In genomic region chr19:19642506-19643157, GRCh38 we compare ENCODE assay signal across 8 cellular contexts. TPM values are rescaled to one million over a fixed set of nuclear protein-coding genes. Genes with fewer than 3 reads are reported as not detected.
DNase-seq lines count a peak whose midpoint lies in the region; ATAC-seq, FAIRE-seq and TF ChIP-seq lines count a peak whose summit lies in the region.

No MANE protein-coding gene starts in this region.

- 0 out of 2 replicates have a peak, but pooled peaks have one; percentile 25 for TF ChIP-seq RAD21 in GM12878 (IDR thresholded peaks at IDR 0.05; ENCODE audit: insufficient read depth, low read depth, low read length)

- no peaks in the 10 kb centered on the region for H3K9me3 ChIP-seq in Caco-2
- H3K9me3 ChIP-seq in Panc1 (ENCODE audit: control insufficient read depth, insufficient read depth, low read depth, low read length), result no peaks in the 10 kb centered on the region
- H3K9me3 ChIP-seq in GM12878 (replicated peaks; ENCODE audit: control insufficient read depth, insufficient read depth, low read length), result no peaks in the 10 kb centered on the region

- H3K27ac ChIP-seq in Panc1 (ENCODE audit: low read length) (peak overlapping the region; percentile 79), GM12878 (ENCODE audit: control insufficient read depth, insufficient read depth) (peak overlapping the region; percentile 99)

- SMC1A ChIA-PET in GM12878 (lab: Charles Lee; ENCODE audit: uncharacterized antibody, unreplicated experiment), result interaction anchor here (0.9 kb wide), 1 partner anchor 19 kb away, joined by 3 read pairs; no protein-coding TSS in a partner anchor

- TF ChIP-seq POLR2A in H54 (IDR thresholded peaks at IDR 0.05; ENCODE audit: low read depth, low read length) (no peak), GM12878 (IDR thresholded peaks at IDR 0.05; ENCODE audit: low read depth, low read length) (peak; percentile 3; the same call in 1 of the 2 replicates), lower leg skin (IDR thresholded peaks at IDR 0.05) (no peak)

- RAD21 ChIA-PET in GM12878 (lab: Charles Lee; ENCODE audit: unreplicated experiment), result no interaction called here

- BruUV-seq in Caco-2 (replicated peaks; lab: Mats Ljungman, UMichigan) (no TSS peak), Panc1 (replicated peaks; lab: Mats Ljungman, UMichigan) (no TSS peak), GM12878 (replicated peaks; lab: Mats Ljungman, UMichigan) (TSS peak; percentile 88)

- peak overlapping the region; percentile 62; the same call in 1 of the 2 replicates for H2AFZ ChIP-seq in GM12878 (ENCODE audit: control insufficient read depth, low read depth, low read length)

- no peaks in the 10 kb centered on the region; the same call in 1 of the 2 replicates for H4K20me1 ChIP-seq in GM12878 (ENCODE audit: control insufficient read depth, insufficient read depth)

- peak overlapping the region; percentile 100 for H3K9ac ChIP-seq in GM12878 (ENCODE audit: control insufficient read depth, insufficient read depth, low read length)

- WGBS in GM12878 (ENCODE audit: insufficient coverage, insufficient replicate concordance, low lambda C conversion rate, missing lambda C conversion rate), result 1% methylated on average over 16 of the region's 16 CpGs
- 10 to 18% methylated on average over 15 to 16 of the region's 16 CpGs for WGBS in lower leg skin, 2 donors

- POLR2A ChIA-PET in Caco-2 (lab: Charles Lee), result no interaction called here
- POLR2A ChIA-PET in Panc1 (lab: Charles Lee), result no interaction called here
- POLR2A ChIA-PET in GM12878 (lab: Charles Lee), result no interaction called here

- CTCF ChIA-PET in Caco-2 (lab: Charles Lee) (no interaction called here), Panc1 (lab: Charles Lee) (no interaction called here), GM12878 (lab: Yijun Ruan, JAX) (no interaction called here)

- FAIRE-seq in H54 (lab: Jason Lieb, UNC) (no peak), GM12878 (lab: Jason Lieb, UNC) (peak; percentile 89)

- H3K36me3 Mint-ChIP-seq in Caco-2 (ENCODE audit: insufficient read depth, unreplicated experiment), result peaks cover 36% of the 10 kb centered on the region
- H3K36me3 Mint-ChIP-seq in stimulated activated effector memory CD8-positive, alpha-beta T cell treated with anti-CD3 and anti-CD28 coated beads, Interleukin-12 subunit alpha, Interleukin-12 subunit beta, amount 100 ng/mL, for 72 hours, result peaks cover 93% of the 10 kb centered on the region

- H3K4me1 ChIP-seq in Caco-2 (0 out of 2 replicates have a peak, but pooled peaks cover 3% of the 10 kb centered on the region), Panc1 (ENCODE audit: control insufficient read depth, insufficient read depth, low read length) (no peaks in the 10 kb centered on the region; the same call in 1 of the 2 replicates), GM12878 (ENCODE audit: control insufficient read depth, insufficient read depth, low read length) (peaks cover 4% of the 10 kb centered on the region)

- peak overlapping the region; percentile 95 for H3K4me2 ChIP-seq in GM12878 (ENCODE audit: control insufficient read depth, insufficient read depth)

- H3K27me3 Mint-ChIP-seq in Caco-2 (ENCODE audit: insufficient read depth, unreplicated experiment), result no peaks in the 10 kb centered on the region

- H3K4me3 ChIP-seq in Caco-2 (ENCODE audit: low read depth, low read length), result peak overlapping the region; percentile 52
- H3K4me3 ChIP-seq in Panc1 (ENCODE audit: low read depth in 2 of 2, low read length in 2 of 2), result peak overlapping the region; percentile 76 to 79
- peak overlapping the region; percentile 96 for H3K4me3 ChIP-seq in GM12878
- peak overlapping the region; percentile 55 for H3K4me3 ChIP-seq in lower leg skin (ENCODE audit: low read depth, poor library complexity, severe bottlenecking)

- H3K27me3 ChIP-seq in Caco-2 (replicated peaks; ENCODE audit: control insufficient read depth, insufficient read depth, low read length) (no peaks in the 10 kb centered on the region), Panc1 (ENCODE audit: control insufficient read depth, insufficient read depth, low read length) (no peaks in the 10 kb centered on the region), GM12878 (replicated peaks in 1 of 2; ENCODE audit: control insufficient read depth in 2 of 2, insufficient read depth in 2 of 2, low read length in 1 of 2) (no peaks in the 10 kb centered on the region)

- peak overlapping the region; percentile 95 for H3K27ac Mint-ChIP-seq in Caco-2 (ENCODE audit: unreplicated experiment)
- H3K27ac Mint-ChIP-seq in stimulated activated effector memory CD8-positive, alpha-beta T cell treated with anti-CD3 and anti-CD28 coated beads, Interleukin-12 subunit alpha, Interleukin-12 subunit beta, amount 100 ng/mL, for 72 hours, result peak overlapping the region; percentile 97

- no peaks in the 10 kb centered on the region for H3K9me3 Mint-ChIP-seq in Caco-2 (ENCODE audit: unreplicated experiment)
- H3K9me3 Mint-ChIP-seq in stimulated activated effector memory CD8-positive, alpha-beta T cell treated with anti-CD3 and anti-CD28 coated beads, Interleukin-12 subunit alpha, Interleukin-12 subunit beta, amount 100 ng/mL, for 72 hours, result no peaks in the 10 kb centered on the region

- H3K36me3 ChIP-seq in Caco-2 (ENCODE audit: control insufficient read depth, insufficient read depth, low read length), result no peaks in the 10 kb centered on the region; the same call in 1 of the 2 replicates
- peaks cover 3% of the 10 kb centered on the region; the same call in 1 of the 2 replicates for H3K36me3 ChIP-seq in Panc1 (ENCODE audit: control insufficient read depth, insufficient read depth, low read length)
- H3K36me3 ChIP-seq in GM12878 (ENCODE audit: control insufficient read depth in 2 of 2, insufficient read depth in 2 of 2, low read length in 1 of 2), result peaks cover 16 to 37% of the 10 kb centered on the region in 2 experiments; a peak in 3 of 4 replicates

- peaks cover 7% of the 10 kb centered on the region for H3K4me1 Mint-ChIP-seq in Caco-2 (ENCODE audit: low read depth, unreplicated experiment)
- H3K4me1 Mint-ChIP-seq in stimulated activated effector memory CD8-positive, alpha-beta T cell treated with anti-CD3 and anti-CD28 coated beads, Interleukin-12 subunit alpha, Interleukin-12 subunit beta, amount 100 ng/mL, for 72 hours, result peaks cover 28% of the 10 kb centered on the region

- TF ChIP-seq CTCF in Caco-2 (IDR thresholded peaks at IDR 0.05; ENCODE audit: insufficient read depth in 1 of 2, low read depth in 1 of 2, low read length in 1 of 2, severe bottlenecking in 1 of 2, unreplicated experiment in 1 of 2) (no peak), Panc1 (IDR thresholded peaks at IDR 0.05) (no peak), GM12878 (IDR thresholded peaks at IDR 0.05 in 2 of 3, conservative IDR thresholded peaks at IDR 0.05 in 1 of 3; ENCODE audit: control insufficient read depth in 2 of 3, extremely low read depth in 1 of 3, insufficient read depth in 1 of 3, low read depth in 3 of 3, low read length in 3 of 3) (peak in 2 of 3 experiments; percentile 4 to 18; a peak in 2 of 6 replicates), lower leg skin (IDR thresholded peaks at IDR 0.05) (no peak)

- peaks cover 19% of the 10 kb centered on the region for H3K79me2 ChIP-seq in GM12878 (ENCODE audit: control insufficient read depth, insufficient read depth, low read length)

- no peak for DNase-seq in Caco-2
- peak; percentile 60 for DNase-seq in H54 (ENCODE audit: insufficient read length, low spot score)
- DNase-seq in Panc1 (ENCODE audit: low read depth, low spot score), result no peak
- no peak for DNase-seq in GM12878 (ENCODE audit: low read depth, low spot score)
- no peak for DNase-seq in lower leg skin (ENCODE audit: low spot score in 2 of 2)
- DNase-seq in stimulated activated effector memory CD8-positive, alpha-beta T cell treated with anti-CD3 and anti-CD28 coated beads, Interleukin-12 subunit alpha, Interleukin-12 subunit beta, amount 100 ng/mL, for 72 hours (ENCODE audit: low spot score in 2 of 2), result peak; percentile 28 to 74

- no peak for TF ChIP-seq EP300 in GM12878 (IDR thresholded peaks at IDR 0.05; ENCODE audit: borderline replicate concordance in 1 of 2, control insufficient read depth in 1 of 2, low read depth in 2 of 2, low read length in 2 of 2)

- peak overlapping the region; percentile 87 for H3K4me3 Mint-ChIP-seq in Caco-2 (ENCODE audit: unreplicated experiment)
- peak overlapping the region; percentile 99 for H3K4me3 Mint-ChIP-seq in stimulated activated effector memory CD8-positive, alpha-beta T cell treated with anti-CD3 and anti-CD28 coated beads, Interleukin-12 subunit alpha, Interleukin-12 subunit beta, amount 100 ng/mL, for 72 hours

- intact Hi-C loops in Caco-2 (cut with micrococcal nuclease; ENCODE audit: unreplicated experiment), result loop anchor here (1.0 kb wide), 2 partner anchors 14 to 110 kb away; partner anchors contain the start of gene LPAR2
- intact Hi-C loops in Panc1 (cut with micrococcal nuclease; ENCODE audit: unreplicated experiment), result loop anchor here (10.0 kb wide), 1 partner anchor 108 kb away; the partner anchor contains the start of gene CILP2
- intact Hi-C loops in GM12878 (cut with micrococcal nuclease; ENCODE audit: unreplicated experiment), result loop anchor here (1.0 to 5.0 kb wide), 3 partner anchors 85 to 275 kb away; no protein-coding TSS in a partner anchor
- intact Hi-C loops in lower leg skin (cut with DNase I; ENCODE audit: low total_unique reads), result no loop called here

- ATAC-seq in Panc1 (peak; percentile 22), GM12878 (peak; percentile 67), GM21526 (IDR thresholded peaks at IDR 0.05; ENCODE audit: low FRiP score, unreplicated experiment) (no peak), HG03378 (IDR thresholded peaks at IDR 0.05; ENCODE audit: unreplicated experiment) (no peak)
- peak; percentile 65 for ATAC-seq in stimulated activated effector memory CD8-positive, alpha-beta T cell treated with anti-CD3 and anti-CD28 coated beads, Interleukin-12 subunit alpha, Interleukin-12 subunit beta, amount 100 ng/mL, for 72 hours

- in situ Hi-C loops in Panc1 (cut with HindIII; ENCODE audit: low pct_unique_long_range_greater_than_20kb, low sequenced_read_pairs), result no loop called here
- in situ Hi-C loops in GM12878 (cut with MboI), result loop anchor here (5.0 kb wide), 1 partner anchor 115 kb away; the partner anchor contains the start of gene YJEFN3

RNA-seq across cellular contexts. Expression of gene GMIP, which starts 0.8 kb away (rescaled TPM):
- 8.6 and 10.4 TPM in 2 replicates for total RNA-seq in Caco-2 (2022)
- 18.1 TPM for total RNA-seq in Panc1 (2021; ENCODE audit: unreplicated experiment)
- polyA plus RNA-seq in Panc1 (2012; ENCODE audit: insufficient read length), result 20.1 TPM
- total RNA-seq in GM12878 (2013; cell fraction: nucleolus; rRNA removed), result 61.6 and 65.3 TPM in 2 replicates
- 35.1 and 39.6 TPM in 2 replicates for total RNA-seq in GM12878 (2014; rRNA removed)
- total RNA-seq in GM12878 (2014; rRNA removed; fragmentation: Illumina TruSeq; extraction: Trizol), result 10.9 and 11.9 TPM in 2 replicates
- 58.4 and 63.5 TPM in 2 replicates for total RNA-seq in GM12878 (2021)
- polyA plus RNA-seq in GM12878 (2011; ENCODE audit: low read depth), result 16.4 TPM
- polyA plus RNA-seq in GM12878 (2011; rRNA removed), result 6.0 and 10.0 TPM in 2 replicates
- 14.1 and 15.4 TPM in 2 replicates for polyA plus RNA-seq in GM12878 (2011; cell fraction: cytosol; rRNA removed)
- polyA plus RNA-seq in GM12878 (2011; cell fraction: nucleus; rRNA removed), result 72.6 and 88.7 TPM in 2 replicates
- polyA plus RNA-seq in GM12878 (2012), result 43.1 and 45.9 TPM in 2 replicates
- 16.3 and 20.0 TPM in 2 replicates for polyA plus RNA-seq in GM12878 (2014; fragmentation: Illumina TruSeq; extraction: Trizol)
- 1 to 10 TPM; 1.5 to 2.8 TPM for polyA plus RNA-seq in GM12878 (2014; fragmentation: Nextera tagmentation; extraction: Ambion mirVana)
- 32.9 and 39.9 TPM in 2 replicates for polyA plus RNA-seq in GM12878 (2014; rRNA removed)
- polyA plus RNA-seq in GM12878 (2016; fragmentation: Nextera tagmentation; extraction: Ambion mirVana), result 10 to 100 TPM; 24.7 to 30.9 TPM
- 17.5 and 19.3 TPM in 2 replicates for polyA minus RNA-seq in GM12878 (2011; rRNA and poly(A)+ RNA removed)
- 14.8 and 15.9 TPM in 2 replicates for polyA minus RNA-seq in GM12878 (2011; cell fraction: cytosol; rRNA and poly(A)+ RNA removed)
- 14.1 and 26.4 TPM in 2 replicates for polyA minus RNA-seq in GM12878 (2011; cell fraction: nucleus; rRNA and poly(A)+ RNA removed)
- total RNA-seq in lower leg skin, result 10 to 100 TPM in 3 of 4 donors, 1 to 10 TPM in 1; 6.4 to 21.0 (median 19.1) TPM

RNA-seq across cellular contexts. Expression of gene LPAR2, which starts 14.6 kb away (rescaled TPM):
- total RNA-seq in Caco-2 (2022) (29.3 and 31.3 TPM in 2 replicates), Panc1 (2021; ENCODE audit: unreplicated experiment) (16.0 TPM), GM12878 (2014; rRNA removed) (9.4 and 11.3 TPM in 2 replicates), GM12878 (2014; rRNA removed; fragmentation: Illumina TruSeq; extraction: Trizol) (5.0 and 6.3 TPM in 2 replicates), GM12878 (2021) (19.0 and 22.9 TPM in 2 replicates), lower leg skin (10 to 100 TPM; 16.5 to 31.6 (median 28.2) TPM)
- 29.1 TPM for polyA plus RNA-seq in Panc1 (2012; ENCODE audit: insufficient read length)
- total RNA-seq in GM12878 (2013; cell fraction: nucleolus; rRNA removed), result 72.5 and 74.5 TPM in 2 replicates
- 13.9 TPM for polyA plus RNA-seq in GM12878 (2011; ENCODE audit: low read depth)
- polyA plus RNA-seq in GM12878 (2011; rRNA removed) (6.6 and 9.0 TPM in 2 replicates), GM12878 (2014; fragmentation: Illumina TruSeq; extraction: Trizol) (8.6 and 12.6 TPM in 2 replicates), GM12878 (2014; fragmentation: Nextera tagmentation; extraction: Ambion mirVana) (1 to 10 TPM in 1 of 2 experiments, under 1 TPM in 1; 0.98 to 3.2 TPM), GM12878 (2014; rRNA removed) (17.3 and 23.8 TPM in 2 replicates), GM12878 (2016; fragmentation: Nextera tagmentation; extraction: Ambion mirVana) (10 to 100 TPM in 1 of 2 experiments, 1 to 10 TPM in 1; 8.5 to 12.0 TPM)
- polyA plus RNA-seq in GM12878 (2011; cell fraction: cytosol; rRNA removed), result 13.3 and 17.0 TPM in 2 replicates
- 116 and 130 TPM in 2 replicates for polyA plus RNA-seq in GM12878 (2011; cell fraction: nucleus; rRNA removed)
- polyA plus RNA-seq in GM12878 (2012), result 19.2 and 19.8 TPM in 2 replicates
- 6.9 and 11.5 TPM in 2 replicates for polyA minus RNA-seq in GM12878 (2011; rRNA and poly(A)+ RNA removed)
- 4.7 and 6.7 TPM in 2 replicates for polyA minus RNA-seq in GM12878 (2011; cell fraction: cytosol; rRNA and poly(A)+ RNA removed)
- 9.2 and 13.2 TPM in 2 replicates for polyA minus RNA-seq in GM12878 (2011; cell fraction: nucleus; rRNA and poly(A)+ RNA removed)

RNA-seq across cellular contexts. Expression of gene ATP13A1, which starts 20.8 kb away (rescaled TPM):
- total RNA-seq in Caco-2 (2022) (83.0 and 93.1 TPM in 2 replicates), Panc1 (2021; ENCODE audit: unreplicated experiment) (62.3 TPM), GM12878 (2014; rRNA removed) (33.1 and 38.1 TPM in 2 replicates), GM12878 (2014; rRNA removed; fragmentation: Illumina TruSeq; extraction: Trizol) (12.9 and 17.4 TPM in 2 replicates), GM12878 (2021) (90.3 and 91.0 TPM in 2 replicates), lower leg skin (100 to 1,000 TPM in 2 of 4 donors, 10 to 100 TPM in 2; 60.8 to 162 (median 109) TPM)
- 57.8 TPM for polyA plus RNA-seq in Panc1 (2012; ENCODE audit: insufficient read length)
- total RNA-seq in GM12878 (2013; cell fraction: nucleolus; rRNA removed), result 216 and 273 TPM in 2 replicates
- polyA plus RNA-seq in GM12878 (2011; ENCODE audit: low read depth), result 23.1 TPM
- polyA plus RNA-seq in GM12878 (2011; rRNA removed) (14.0 and 21.4 TPM in 2 replicates), GM12878 (2014; fragmentation: Illumina TruSeq; extraction: Trizol) (13.1 and 21.1 TPM in 2 replicates), GM12878 (2014; fragmentation: Nextera tagmentation; extraction: Ambion mirVana) (1 to 10 TPM in 1 of 2 experiments, under 1 TPM in 1; 0.37 to 1.4 TPM), GM12878 (2014; rRNA removed) (51.7 and 68.6 TPM in 2 replicates), GM12878 (2016; fragmentation: Nextera tagmentation; extraction: Ambion mirVana) (10 to 100 TPM; 67.8 to 74.3 TPM)
- polyA plus RNA-seq in GM12878 (2011; cell fraction: cytosol; rRNA removed), result 32.9 and 38.0 TPM in 2 replicates
- 424 and 553 TPM in 2 replicates for polyA plus RNA-seq in GM12878 (2011; cell fraction: nucleus; rRNA removed)
- 57.4 and 58.7 TPM in 2 replicates for polyA plus RNA-seq in GM12878 (2012)
- 72.7 and 99.8 TPM in 2 replicates for polyA minus RNA-seq in GM12878 (2011; rRNA and poly(A)+ RNA removed)
- 31.8 and 45.4 TPM in 2 replicates for polyA minus RNA-seq in GM12878 (2011; cell fraction: cytosol; rRNA and poly(A)+ RNA removed)
- polyA minus RNA-seq in GM12878 (2011; cell fraction: nucleus; rRNA and poly(A)+ RNA removed), result 139 and 201 TPM in 2 replicates

RNA-seq across cellular contexts. Expression of gene PBX4, which starts 24.1 kb away (rescaled TPM):
- total RNA-seq in Caco-2 (2022) (3.5 and 3.6 TPM in 2 replicates), Panc1 (2021; ENCODE audit: unreplicated experiment) (8.3 TPM), GM12878 (2014; rRNA removed) (7.1 and 10.1 TPM in 2 replicates), GM12878 (2014; rRNA removed; fragmentation: Illumina TruSeq; extraction: Trizol) (3.9 and 4.4 TPM in 2 replicates), GM12878 (2021) (7.7 and 9.6 TPM in 2 replicates), lower leg skin (10 to 100 TPM in 1 of 4 donors, 1 to 10 TPM in 3; 3.8 to 15.8 (median 5.9) TPM)
- 6.0 TPM for polyA plus RNA-seq in Panc1 (2012; ENCODE audit: insufficient read length)
- 65.0 and 68.4 TPM in 2 replicates for total RNA-seq in GM12878 (2013; cell fraction: nucleolus; rRNA removed)
- 1.6 TPM for polyA plus RNA-seq in GM12878 (2011; ENCODE audit: low read depth)
- polyA plus RNA-seq in GM12878 (2011; rRNA removed) (12.6 and 15.8 TPM in 2 replicates), GM12878 (2014; fragmentation: Illumina TruSeq; extraction: Trizol) (1.5 and 3.5 TPM in 2 replicates), GM12878 (2014; fragmentation: Nextera tagmentation; extraction: Ambion mirVana) (under 1 TPM; 0.18 to 0.75 TPM), GM12878 (2014; rRNA removed) (17.3 and 18.8 TPM in 2 replicates), GM12878 (2016; fragmentation: Nextera tagmentation; extraction: Ambion mirVana) (1 to 10 TPM; 2.7 to 4.1 TPM)
- 21.2 and 27.3 TPM in 2 replicates for polyA plus RNA-seq in GM12878 (2011; cell fraction: cytosol; rRNA removed)
- 40.2 and 55.3 TPM in 2 replicates for polyA plus RNA-seq in GM12878 (2011; cell fraction: nucleus; rRNA removed)
- 6.5 and 8.8 TPM in 2 replicates for polyA plus RNA-seq in GM12878 (2012)
- 12.6 and 18.7 TPM in 2 replicates for polyA minus RNA-seq in GM12878 (2011; rRNA and poly(A)+ RNA removed)
- 3.2 and 7.9 TPM in 2 replicates for polyA minus RNA-seq in GM12878 (2011; cell fraction: cytosol; rRNA and poly(A)+ RNA removed)
- polyA minus RNA-seq in GM12878 (2011; cell fraction: nucleus; rRNA and poly(A)+ RNA removed), result 11.8 and 20.4 TPM in 2 replicates

RNA-seq across cellular contexts. Expression of gene ZNF101, which starts 26.0 kb away (rescaled TPM):
- 11.8 and 12.5 TPM in 2 replicates for total RNA-seq in Caco-2 (2022)
- 15.6 TPM for total RNA-seq in Panc1 (2021; ENCODE audit: unreplicated experiment)
- 3.0 TPM for polyA plus RNA-seq in Panc1 (2012; ENCODE audit: insufficient read length)
- total RNA-seq in GM12878 (2013; cell fraction: nucleolus; rRNA removed), result 29.0 and 31.2 TPM in 2 replicates
- total RNA-seq in GM12878 (2014; rRNA removed), result 16.9 and 20.9 TPM in 2 replicates
- total RNA-seq in GM12878 (2014; rRNA removed; fragmentation: Illumina TruSeq; extraction: Trizol), result 25.1 and 28.0 TPM in 2 replicates
- total RNA-seq in GM12878 (2021), result 22.2 and 22.8 TPM in 2 replicates
- 10.3 TPM for polyA plus RNA-seq in GM12878 (2011; ENCODE audit: low read depth)
- polyA plus RNA-seq in GM12878 (2011; rRNA removed), result 40.5 and 71.0 TPM in 2 replicates
- 15.3 and 15.6 TPM in 2 replicates for polyA plus RNA-seq in GM12878 (2011; cell fraction: cytosol; rRNA removed)
- 10.8 and 14.1 TPM in 2 replicates for polyA plus RNA-seq in GM12878 (2011; cell fraction: nucleus; rRNA removed)
- 12.2 and 15.0 TPM in 2 replicates for polyA plus RNA-seq in GM12878 (2012)
- 19.3 and 24.1 TPM in 2 replicates for polyA plus RNA-seq in GM12878 (2014; fragmentation: Illumina TruSeq; extraction: Trizol)
- 10 to 100 TPM; 20.4 to 21.3 TPM for polyA plus RNA-seq in GM12878 (2014; fragmentation: Nextera tagmentation; extraction: Ambion mirVana)
- 15.2 and 15.9 TPM in 2 replicates for polyA plus RNA-seq in GM12878 (2014; rRNA removed)
- 10 to 100 TPM; 16.3 to 17.1 TPM for polyA plus RNA-seq in GM12878 (2016; fragmentation: Nextera tagmentation; extraction: Ambion mirVana)
- 27.3 and 28.5 TPM in 2 replicates for polyA minus RNA-seq in GM12878 (2011; rRNA and poly(A)+ RNA removed)
- 7.6 and 8.9 TPM in 2 replicates for polyA minus RNA-seq in GM12878 (2011; cell fraction: cytosol; rRNA and poly(A)+ RNA removed)
- 7.4 and 13.6 TPM in 2 replicates for polyA minus RNA-seq in GM12878 (2011; cell fraction: nucleus; rRNA and poly(A)+ RNA removed)
- 10 to 100 TPM in 1 of 4 donors, 1 to 10 TPM in 3; 4.5 to 18.6 (median 7.2) TPM for total RNA-seq in lower leg skin

Comparison
In these comparisons a context has a peak if more than half of its experiments do, and no peak if none do; other contexts are left out.
1. DNase-seq: peak in H54 (single experiment) and stimulated activated effector memory CD8-positive, alpha-beta T cell treated with anti-CD3 and anti-CD28 coated beads, Interleukin-12 subunit alpha, Interleukin-12 subunit beta, amount 100 ng/mL, for 72 hours (2 of 2); none in Caco-2 (0 of 2), Panc1 (single experiment), GM12878 (single experiment) and lower leg skin (0 of 2).
2. CTCF ChIP-seq: peak in GM12878 (2 of 3); none in Caco-2 (0 of 2), Panc1 (single experiment) and lower leg skin (0 of 3).
3. ATAC-seq: peak in Panc1 (single experiment), GM12878 (single experiment) and stimulated activated effector memory CD8-positive, alpha-beta T cell treated with anti-CD3 and anti-CD28 coated beads, Interleukin-12 subunit alpha, Interleukin-12 subunit beta, amount 100 ng/mL, for 72 hours (single experiment); none in GM21526 (single experiment) and HG03378 (single experiment).
4. Peak in every context shown above with its lines, with median percentiles within 50 percentile points of each other: H3K4me3 ChIP-seq.